12 cellular contexts compared by ENCODE assay signal in the genomic region with DNA sequence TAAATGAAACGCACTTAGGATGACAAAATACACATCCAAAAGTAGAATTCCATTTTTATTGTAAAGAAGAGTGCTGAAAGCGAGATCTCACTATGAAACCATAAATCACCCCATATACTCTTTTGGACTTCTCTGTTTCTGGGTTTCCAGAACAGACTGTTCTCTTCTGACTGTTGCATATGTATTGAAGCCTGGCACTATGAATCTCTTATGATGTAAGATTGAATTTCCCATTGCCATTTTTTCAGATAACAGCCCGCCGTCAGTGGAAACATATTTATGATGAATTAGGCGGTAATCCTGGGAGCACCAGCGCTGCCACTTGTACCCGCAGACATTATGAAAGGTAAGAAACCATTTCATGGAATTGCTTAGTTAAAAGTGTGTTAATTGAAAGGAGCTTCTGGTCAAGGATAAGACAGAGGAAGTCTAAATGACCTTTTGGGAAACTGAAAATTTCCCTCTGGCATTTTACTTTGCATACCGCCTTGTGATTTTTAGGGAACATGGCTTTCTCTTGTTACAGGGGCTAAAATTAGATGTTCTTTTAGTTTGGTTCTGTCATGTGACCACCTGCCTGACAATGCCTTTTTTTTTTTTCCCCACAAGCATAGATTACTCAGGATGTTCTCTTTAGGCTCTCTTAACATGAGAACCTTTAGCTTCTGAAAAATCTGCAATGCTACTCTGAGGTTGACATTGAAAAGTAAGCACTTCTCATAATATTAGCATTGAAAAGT.
DNase-seq lines count a peak whose midpoint lies in the region; ATAC-seq and TF ChIP-seq lines count a peak whose summit lies in the region.
"Had no signal": no experiment of that assay in that cellular context is flagged by ENCODE, and none has a peak within 500 bp of the region (broad histone marks: within the 10 kb centered on the region; RNA-seq: fewer than 3 reads in every experiment).

No MANE protein-coding gene starts in this region.

- no peaks in the 10 kb centered on the region for H3K9me3 Mint-ChIP-seq in activated T-cell treated with anti-CD3 and anti-CD28 coated beads, Interleukin-2, amount 50 U/mL, for 24 hours
- no peaks in the 10 kb centered on the region for H3K9me3 Mint-ChIP-seq in naive B cell
- no peaks in the 10 kb centered on the region for H3K9me3 Mint-ChIP-seq in type B pancreatic cell
- H3K9me3 Mint-ChIP-seq: central memory CD8-positive, alpha-beta T cell had no signal

- DNase-seq in activated T-cell treated with anti-CD3 and anti-CD28 coated beads, Interleukin-2, amount 50 U/mL, for 24 hours: no peak
- DNase-seq in activated T-cell treated with anti-CD3 and anti-CD28 coated beads for 4 hours (no peak), caudate nucleus (lab: John Stamatoyannopoulos, UW) (no peak), naive B cell (no peak), type B pancreatic cell (ENCODE audit: extremely low spot score, unreplicated experiment) (no peak), NOMO-1 (lab: John Stamatoyannopoulos, UW; ENCODE audit: unreplicated experiment in 2 of 2) (no peak)
- DNase-seq: activated T-cell treated with anti-CD3 and anti-CD28 coated beads, Interleukin-2, amount 50 U/mL, for 1 hour; DMS53 had no signal

- no peaks in the 10 kb centered on the region for H3K27me3 Mint-ChIP-seq in activated T-cell treated with anti-CD3 and anti-CD28 coated beads, Interleukin-2, amount 50 U/mL, for 24 hours
- H3K27me3 Mint-ChIP-seq in naive B cell (no peaks in the 10 kb centered on the region), type B pancreatic cell (no peaks in the 10 kb centered on the region)
- H3K27me3 Mint-ChIP-seq: central memory CD8-positive, alpha-beta T cell had no signal

- no peak for TF ChIP-seq CTCF in type B pancreatic cell (conservative IDR thresholded peaks at IDR 0.05)

- H3K4me1 Mint-ChIP-seq in activated T-cell treated with anti-CD3 and anti-CD28 coated beads, Interleukin-2, amount 50 U/mL, for 24 hours (ENCODE audit: low read depth): peaks cover 79% of the 10 kb centered on the region
- H3K4me1 Mint-ChIP-seq in naive B cell (peaks cover 23 to 62% (median 32%) of the 10 kb centered on the region in 3 donors), type B pancreatic cell (ENCODE audit: unreplicated experiment) (peaks cover 22% of the 10 kb centered on the region)

- peak overlapping the region; percentile 68 for H3K27ac Mint-ChIP-seq in activated T-cell treated with anti-CD3 and anti-CD28 coated beads, Interleukin-2, amount 50 U/mL, for 24 hours
- H3K27ac Mint-ChIP-seq in naive B cell (peak overlapping the region in 4 of 6 donors; percentile 39 to 88 (median 61)), type B pancreatic cell (peak overlapping the region; percentile 47)

- peaks cover 100% of the 10 kb centered on the region for H3K36me3 Mint-ChIP-seq in activated T-cell treated with anti-CD3 and anti-CD28 coated beads, Interleukin-2, amount 50 U/mL, for 24 hours (ENCODE audit: low read depth)
- peaks cover 39 to 51% of the 10 kb centered on the region in 2 donors for H3K36me3 Mint-ChIP-seq in naive B cell
- peaks cover 52% of the 10 kb centered on the region for H3K36me3 Mint-ChIP-seq in type B pancreatic cell

- no peak overlapping the region for H3K4me3 Mint-ChIP-seq in activated T-cell treated with anti-CD3 and anti-CD28 coated beads, Interleukin-2, amount 50 U/mL, for 24 hours
- H3K4me3 Mint-ChIP-seq in naive B cell (no peak overlapping the region), type B pancreatic cell (no peak overlapping the region)
- H3K4me3 Mint-ChIP-seq: central memory CD8-positive, alpha-beta T cell had no signal

- peak overlapping the region; percentile 41 for H3K27ac ChIP-seq in caudate nucleus (ENCODE audit: low read depth, low read length)
- H3K27ac ChIP-seq: RWPE1 had no signal

- no peak for ATAC-seq in naive B cell (ENCODE audit: low read depth in 2 of 2)
- no peak for ATAC-seq in HG02678 (IDR thresholded peaks at IDR 0.05; ENCODE audit: unreplicated experiment)
- no peak for ATAC-seq in GM18867 (IDR thresholded peaks at IDR 0.05; ENCODE audit: unreplicated experiment)
